ENCODE assay signal across 21 cellular contexts in genomic region chr10:79436850-79437103, GRCh38. TPM values are rescaled to one million over a fixed set of nuclear protein-coding genes. Genes with fewer than 3 reads are reported as not detected.
A peak's percentile ranks its signal among the peaks of the same experiment; 100 is the strongest.
DNase-seq lines count a peak whose midpoint lies in the region; ATAC-seq lines count a peak whose summit lies in the region.
"Had no signal": no experiment of that assay in that cellular context is flagged by ENCODE, and none has a peak within 500 bp of the region (broad histone marks: within the 10 kb centered on the region; RNA-seq: fewer than 3 reads in every experiment).

No MANE protein-coding gene starts in this region.

- no peak overlapping the region for H3K14ac ChIP-seq in mesenchymal stem cell (ENCODE audit: low read length in 2 of 2)

- H3K27ac Mint-ChIP-seq in activated T-helper 17 cell treated with anti-CD3 and anti-CD28 coated beads, Interleukin-2, amount 50 U/mL, for 72 hours: peak overlapping the region; percentile 97
- H3K27ac Mint-ChIP-seq in activated naive CD8-positive, alpha-beta T cell treated with anti-CD3 and anti-CD28 coated beads for 36 hours: no peak overlapping the region
- H3K27ac Mint-ChIP-seq: CD4-positive, CD25-positive, alpha-beta regulatory T cell; memory B cell; stimulated activated memory B cell treated with anti-CD40 and anti-IgM and Interleukin-4, amounts not matched to agents 10 μg/mL and 1 μg/mL and 100 μg/mL, for 72 hours; T-helper 1 cell treated with Interleukin-12 subunit alpha and Interleukin-12 subunit beta and Interleukin-4 antibody, amounts not matched to agents 30 μg/mL and 1 μg/mL, for 36 hours had no signal

- H3K9ac ChIP-seq in mesenchymal stem cell (ENCODE audit: low read length): peak overlapping the region; percentile 75
- peak overlapping the region in 1 of 2 donors; percentile 38 for H3K9ac ChIP-seq in stomach smooth muscle (ENCODE audit: low read length in 2 of 2)

- no peak overlapping the region for H3K4ac ChIP-seq in mesenchymal stem cell (ENCODE audit: low read depth in 1 of 2, low read length in 2 of 2)

- H3K4me2 ChIP-seq in mesenchymal stem cell (ENCODE audit: low read length, poor library complexity, severe bottlenecking): no peak overlapping the region
- H3K4me2 ChIP-seq: hepatocyte had no signal

- no peaks in the 10 kb centered on the region for H3K36me3 Mint-ChIP-seq in activated T-helper 17 cell treated with anti-CD3 and anti-CD28 coated beads, Interleukin-2, amount 50 U/mL, for 72 hours (ENCODE audit: low read depth)
- H3K36me3 Mint-ChIP-seq in activated naive CD8-positive, alpha-beta T cell treated with anti-CD3 and anti-CD28 coated beads for 36 hours: no peaks in the 10 kb centered on the region
- H3K36me3 Mint-ChIP-seq: CD4-positive, CD25-positive, alpha-beta regulatory T cell; memory B cell; stimulated activated memory B cell treated with anti-CD40 and anti-IgM and Interleukin-4, amounts not matched to agents 10 μg/mL and 1 μg/mL and 100 μg/mL, for 72 hours had no signal

- no peaks in the 10 kb centered on the region for H3K36me3 ChIP-seq in ACC112 (ENCODE audit: insufficient read depth, low read length)
- H3K36me3 ChIP-seq in mesenchymal stem cell (ENCODE audit: control insufficient read depth in 1 of 2, insufficient read depth in 2 of 2, low read depth in 1 of 2, low read length in 2 of 2): peaks cover 62 to 67% of the 10 kb centered on the region in 2 experiments
- peaks cover 6 to 10% of the 10 kb centered on the region in 2 donors for H3K36me3 ChIP-seq in stomach smooth muscle (ENCODE audit: control insufficient read depth in 2 of 2, insufficient read depth in 2 of 2, low read length in 2 of 2)

- H3K27me3 Mint-ChIP-seq in activated T-helper 17 cell treated with anti-CD3 and anti-CD28 coated beads, Interleukin-2, amount 50 U/mL, for 72 hours: no peaks in the 10 kb centered on the region
- H3K27me3 Mint-ChIP-seq in activated naive CD8-positive, alpha-beta T cell treated with anti-CD3 and anti-CD28 coated beads for 36 hours: no peaks in the 10 kb centered on the region

- H4K8ac ChIP-seq in mesenchymal stem cell (ENCODE audit: low read length): peak overlapping the region; percentile 0

- H3K79me1 ChIP-seq in mesenchymal stem cell (replicated peaks; ENCODE audit: low read length, poor library complexity, severe bottlenecking): peaks cover 44% of the 10 kb centered on the region

- no peak overlapping the region for H2BK120ac ChIP-seq in mesenchymal stem cell (ENCODE audit: low read depth, low read length)

- peaks cover 9% of the 10 kb centered on the region for H3K4me1 Mint-ChIP-seq in activated T-helper 17 cell treated with anti-CD3 and anti-CD28 coated beads, Interleukin-2, amount 50 U/mL, for 72 hours
- peaks cover 16% of the 10 kb centered on the region for H3K4me1 Mint-ChIP-seq in activated naive CD8-positive, alpha-beta T cell treated with anti-CD3 and anti-CD28 coated beads for 36 hours

- H4K91ac ChIP-seq in mesenchymal stem cell (ENCODE audit: low read length): peak overlapping the region; percentile 31

- WGBS in mesenchymal stem cell: 71% methylated on average over 2 of the region's 2 CpGs

- H3K27me3 ChIP-seq in ACC112 (ENCODE audit: insufficient read depth, low read length) (no peaks in the 10 kb centered on the region), mesenchymal stem cell (ENCODE audit: control insufficient read depth in 1 of 2, insufficient read depth in 1 of 2, low read length in 2 of 2) (no peaks in the 10 kb centered on the region), stomach smooth muscle (ENCODE audit: control insufficient read depth in 1 of 2, insufficient read depth in 2 of 2, low read length in 2 of 2) (no peaks in the 10 kb centered on the region)
- H3K27me3 ChIP-seq: hepatocyte, SJSA1 had no signal

- 0 out of 2 replicates have a peak overlapping the region, but pooled peaks have one; percentile 4 for H3K27ac ChIP-seq in ACC112 (ENCODE audit: low read depth, low read length)
- H3K27ac ChIP-seq in mesenchymal stem cell (ENCODE audit: low read length, poor library complexity, severe bottlenecking): no peak overlapping the region
- peak overlapping the region; percentile 87 for H3K27ac ChIP-seq in stomach smooth muscle (ENCODE audit: low read length)
- H3K27ac ChIP-seq: SJSA1 had no signal

- no peak for DNase-seq in mesenchymal stem cell
- no peak for DNase-seq in activated CD8-positive, alpha-beta memory T cell treated with anti-CD3 and anti-CD28 coated beads for 24 hours
- no peak for DNase-seq in hypothalamus (lab: John Stamatoyannopoulos, UW)
- no peak for DNase-seq in activated naive CD8-positive, alpha-beta T cell treated with anti-CD3 and anti-CD28 coated beads for 36 hours
- DNase-seq: aorta; CD4-positive, CD25-positive, alpha-beta regulatory T cell; DMS153; GDM1; NCI-H1436; NCI-H2171 treated with DMSO at 0.1 percent for 48 hours; NCI-H69 had no signal

- no peak overlapping the region for H2BK5ac ChIP-seq in mesenchymal stem cell (ENCODE audit: low read depth, low read length, poor library complexity, severe bottlenecking)

- H3K4me1 ChIP-seq in ACC112 (ENCODE audit: control insufficient read depth, insufficient read depth, low read length, unreplicated experiment): peaks cover 78% of the 10 kb centered on the region
- peaks cover 65% of the 10 kb centered on the region for H3K4me1 ChIP-seq in mesenchymal stem cell (ENCODE audit: control insufficient read depth, insufficient read depth, low read depth, low read length)
- peaks cover 98% of the 10 kb centered on the region for H3K4me1 ChIP-seq in stomach smooth muscle (ENCODE audit: control insufficient read depth, insufficient read depth, low read length)

- no peak overlapping the region for H2BK12ac ChIP-seq in mesenchymal stem cell (ENCODE audit: low read length in 2 of 2)

- H2AK5ac ChIP-seq in mesenchymal stem cell (ENCODE audit: low read length, severe bottlenecking): no peak overlapping the region

- H3K4me3 ChIP-seq in ACC112 (ENCODE audit: low read depth, low read length): no peak overlapping the region
- H3K4me3 ChIP-seq in mesenchymal stem cell (ENCODE audit: insufficient read depth in 1 of 2, low read depth in 1 of 2, low read length in 2 of 2): no peak overlapping the region
- H3K4me3 ChIP-seq in stomach smooth muscle (ENCODE audit: low read length in 2 of 2): no peak overlapping the region
- H3K4me3 ChIP-seq: hepatocyte, SJSA1 had no signal

- H3K9me3 ChIP-seq in mesenchymal stem cell (ENCODE audit: control insufficient read depth, low read length) (no peaks in the 10 kb centered on the region), stomach smooth muscle (ENCODE audit: control insufficient read depth in 2 of 2, low read length in 2 of 2) (no peaks in the 10 kb centered on the region)
- H3K9me3 ChIP-seq: SJSA1 had no signal

- no peak overlapping the region for H2BK15ac ChIP-seq in mesenchymal stem cell (ENCODE audit: low read depth, poor library complexity, severe bottlenecking)

- H3K18ac ChIP-seq in mesenchymal stem cell (ENCODE audit: low read depth in 1 of 2, low read length in 2 of 2): no peak overlapping the region

- peaks cover 65% of the 10 kb centered on the region for H3K79me2 ChIP-seq in ACC112 (ENCODE audit: control insufficient read depth, insufficient read depth, low read length, unreplicated experiment)

- H3K23ac ChIP-seq in mesenchymal stem cell (ENCODE audit: low read length in 2 of 2): peak overlapping the region in 1 of 2 experiments; percentile 10

- H3K4me3 Mint-ChIP-seq in activated T-helper 17 cell treated with anti-CD3 and anti-CD28 coated beads, Interleukin-2, amount 50 U/mL, for 72 hours: no peak overlapping the region
- H3K4me3 Mint-ChIP-seq in activated naive CD8-positive, alpha-beta T cell treated with anti-CD3 and anti-CD28 coated beads for 36 hours: no peak overlapping the region
- H3K4me3 Mint-ChIP-seq: memory B cell; stimulated activated memory B cell treated with anti-CD40 and anti-IgM and Interleukin-4, amounts not matched to agents 10 μg/mL and 1 μg/mL and 100 μg/mL, for 72 hours; T-helper 1 cell treated with Interleukin-12 subunit alpha and Interleukin-12 subunit beta and Interleukin-4 antibody, amounts not matched to agents 30 μg/mL and 1 μg/mL, for 36 hours had no signal

- H2AFZ ChIP-seq in ACC112 (ENCODE audit: low read length, unreplicated experiment): no peak overlapping the region
- H2AFZ ChIP-seq in mesenchymal stem cell (ENCODE audit: low read depth, low read length): no peak overlapping the region
- H2AFZ ChIP-seq: hepatocyte had no signal

- ATAC-seq in activated T-helper 17 cell treated with anti-CD3 and anti-CD28 coated beads, Interleukin-2, amount 50 U/mL, for 72 hours (replicated peaks): no peak
- no peak for ATAC-seq in GM19324 (IDR thresholded peaks at IDR 0.05; ENCODE audit: low FRiP score, unreplicated experiment)
- ATAC-seq: stimulated activated memory B cell treated with anti-CD40 and anti-IgM and Interleukin-4, amounts not matched to agents 10 μg/mL and 1 μg/mL and 100 μg/mL, for 72 hours had no signal

- H3K9me3 Mint-ChIP-seq in activated T-helper 17 cell treated with anti-CD3 and anti-CD28 coated beads, Interleukin-2, amount 50 U/mL, for 72 hours: no peaks in the 10 kb centered on the region
- no peaks in the 10 kb centered on the region for H3K9me3 Mint-ChIP-seq in activated naive CD8-positive, alpha-beta T cell treated with anti-CD3 and anti-CD28 coated beads for 36 hours
- H3K9me3 Mint-ChIP-seq: CD4-positive, CD25-positive, alpha-beta regulatory T cell; memory B cell; stimulated activated memory B cell treated with anti-CD40 and anti-IgM and Interleukin-4, amounts not matched to agents 10 μg/mL and 1 μg/mL and 100 μg/mL, for 72 hours; T-helper 1 cell treated with Interleukin-12 subunit alpha and Interleukin-12 subunit beta and Interleukin-4 antibody, amounts not matched to agents 30 μg/mL and 1 μg/mL, for 36 hours had no signal

RNA-seq across cellular contexts. Expression of gene ZCCHC24, which starts 8.6 kb away (rescaled TPM):
- 1 to 10 TPM; 1.3 to 2.6 TPM for total RNA-seq in activated T-helper 17 cell treated with anti-CD3 and anti-CD28 coated beads, Interleukin-2, amount 50 U/mL, for 72 hours
- 47.4 TPM for polyA plus RNA-seq in mesenchymal stem cell (2013, experiment 1 of 2)
- 49.0 TPM for polyA plus RNA-seq in mesenchymal stem cell (2013, experiment 2 of 2)
- under 1 TPM; 0.78 to 0.80 TPM for total RNA-seq in activated naive CD8-positive, alpha-beta T cell treated with anti-CD3 and anti-CD28 coated beads for 36 hours
- polyA plus RNA-seq: neural cell had no signal
